ENCODE assay signal across 8 cellular contexts in genomic region chr2:69196327-69197117, GRCh38.
DNase-seq lines count a peak whose midpoint lies in the region; ATAC-seq and TF ChIP-seq lines count a peak whose summit lies in the region.

No MANE protein-coding gene starts in this region.

- H3K4me3 ChIP-seq in heart left ventricle (no peak overlapping the region), tibial nerve (no peak overlapping the region)

- H3K4me1 ChIP-seq in heart left ventricle (peaks cover 0 to 22% (median 5%) of the 10 kb centered on the region in 12 donors), tibial nerve (peaks cover 0 to 5% (median 1%) of the 10 kb centered on the region in 4 donors)

- TF ChIP-seq CTCF in heart left ventricle (IDR thresholded peaks at IDR 0.05) = no peak
- no peak for TF ChIP-seq CTCF in brain (conservative IDR thresholded peaks at IDR 0.05)
- no peak for TF ChIP-seq CTCF in tibial nerve (IDR thresholded peaks at IDR 0.05)

- peaks cover 24% of the 10 kb centered on the region for H3K4me1 Mint-ChIP-seq in brain

- intact Hi-C loops in Right ventricle myocardium inferior (cut with DNase I) (no loop called here), heart left ventricle (cut with DNase I) (no loop called here)

- H3K36me3 Mint-ChIP-seq in brain = peaks cover 68% of the 10 kb centered on the region

- no peaks in the 10 kb centered on the region for H3K27me3 ChIP-seq in heart left ventricle
- H3K27me3 ChIP-seq in tibial nerve = no peaks in the 10 kb centered on the region

- peak overlapping the region in 3 of 5 experiments; percentile 33 to 90 (median 49) for H3K27ac Mint-ChIP-seq in brain

- WGBS in heart left ventricle, 4 donors = 84 to 90% (median 87%) methylated on average over 9 of the region's 9 CpGs
- WGBS in tibial nerve, 2 donors = 74 to 79% methylated on average over 9 of the region's 9 CpGs

- TF ChIP-seq EP300 in tibial nerve (IDR thresholded peaks at IDR 0.05) = no peak

- H3K36me3 ChIP-seq in heart left ventricle = peaks cover 0 to 41% (median 0%) of the 10 kb centered on the region in 9 donors
- peaks cover 0 to 62% (median 0%) of the 10 kb centered on the region in 3 donors for H3K36me3 ChIP-seq in tibial nerve

- H3K9me3 Mint-ChIP-seq in brain = no peaks in the 10 kb centered on the region

- DNase-seq in Right ventricle myocardium inferior (ENCODE audit: missing footprints) (peak; percentile 66), heart left ventricle (no peak), lung microvascular endothelial cell (ENCODE audit: low read depth in 2 of 2) (peak; percentile 18 to 46), tibial nerve (ENCODE audit: low spot score in 2 of 2) (no peak), iPS-NIHi7 (ENCODE audit: extremely low spot score) (no peak), ureter (ENCODE audit: low spot score) (no peak), activated gamma-delta T cell (lab: John Stamatoyannopoulos, UW) (no peak)

- H3K9me3 ChIP-seq in heart left ventricle = no peaks in the 10 kb centered on the region
- H3K9me3 ChIP-seq in tibial nerve = no peaks in the 10 kb centered on the region

- H3K27me3 Mint-ChIP-seq in brain = no peaks in the 10 kb centered on the region

- no peak for TF ChIP-seq POLR2A in heart left ventricle (IDR thresholded peaks at IDR 0.05)
- no peak for TF ChIP-seq POLR2A in tibial nerve (IDR thresholded peaks at IDR 0.05)

- H3K27ac ChIP-seq in heart left ventricle (peak overlapping the region in 1 of 12 donors; percentile 29), tibial nerve (peak overlapping the region in 1 of 4 donors; percentile 38)

- H3K4me3 Mint-ChIP-seq in brain = no peak overlapping the region

- ATAC-seq in Right ventricle myocardium inferior = no peak
- no peak for ATAC-seq in heart left ventricle

Comparison
In these comparisons a context has a peak if more than half of its experiments do, and no peak if none do; other contexts are left out.
1. DNase-seq: peak in Right ventricle myocardium inferior (single experiment) and lung microvascular endothelial cell (2 of 2); none in heart left ventricle (0 of 5), tibial nerve (0 of 2), iPS-NIHi7 (single experiment), ureter (single experiment) and activated gamma-delta T cell (single experiment).